Comparison of ENCODE assay signal across 8 cellular contexts in genomic region chr7:38178695-38179344, GRCh38.
A peak's percentile ranks its signal among the peaks of the same experiment; 100 is the strongest.
DNase-seq lines count a peak whose midpoint lies in the region; ATAC-seq lines count a peak whose summit lies in the region.

No MANE protein-coding gene starts in this region.

- peak; percentile 41 for ATAC-seq in GM21723 (IDR thresholded peaks at IDR 0.05; ENCODE audit: unreplicated experiment)
- ATAC-seq in stimulated activated naive B cell treated with anti-CD40 and anti-IgM and Interleukin-4, amounts not matched to agents 10 μg/mL and 1 μg/mL and 100 μg/mL, for 72 hours (replicated peaks) = peak; percentile 54

- peak overlapping the region; percentile 98 for H3K27ac Mint-ChIP-seq in stimulated activated naive B cell treated with anti-CD40 and anti-IgM and Interleukin-4, amounts not matched to agents 10 μg/mL and 1 μg/mL and 100 μg/mL, for 72 hours

- H3K27me3 Mint-ChIP-seq in stimulated activated naive B cell treated with anti-CD40 and anti-IgM and Interleukin-4, amounts not matched to agents 10 μg/mL and 1 μg/mL and 100 μg/mL, for 72 hours = no peaks in the 10 kb centered on the region

- no peaks in the 10 kb centered on the region for H3K36me3 ChIP-seq in iPS-15b (ENCODE audit: control insufficient read depth, insufficient read depth, low read length)

- H3K27me3 ChIP-seq in iPS-15b (ENCODE audit: control insufficient read depth, insufficient read depth, low read length) = no peaks in the 10 kb centered on the region

- H3K9ac ChIP-seq in iPS-15b (ENCODE audit: low read depth, low read length) = peak overlapping the region; percentile 67

- no peaks in the 10 kb centered on the region for H3K9me3 Mint-ChIP-seq in stimulated activated naive B cell treated with anti-CD40 and anti-IgM and Interleukin-4, amounts not matched to agents 10 μg/mL and 1 μg/mL and 100 μg/mL, for 72 hours

- no peaks in the 10 kb centered on the region for H3K4me1 ChIP-seq in iPS-15b (ENCODE audit: control insufficient read depth, insufficient read depth, low read length)

- H3K4me3 Mint-ChIP-seq in stimulated activated naive B cell treated with anti-CD40 and anti-IgM and Interleukin-4, amounts not matched to agents 10 μg/mL and 1 μg/mL and 100 μg/mL, for 72 hours = peak overlapping the region; percentile 89 to 98

- in situ Hi-C loops in KBM-7 (cut with MboI; ENCODE audit: low pct_unique_long_range_greater_than_20kb, low sequenced_read_pairs) = no loop called here

- DNase-seq in DMS79 (lab: John Stamatoyannopoulos, UW) = peak; percentile 32
- no peak for DNase-seq in DMS79 treated with DMSO at 0.1 percent for 48 hours (lab: John Stamatoyannopoulos, UW)
- peak; percentile 57 for DNase-seq in KBM-7
- DNase-seq in amniotic epithelial cell (ENCODE audit: low read depth) = peak; percentile 44
- DNase-seq in stimulated activated naive B cell treated with anti-CD40 and anti-IgM and Interleukin-4, amounts not matched to agents 10 μg/mL and 1 μg/mL and 100 μg/mL, for 72 hours = no peak
- no peak for DNase-seq in NCI-H2196 treated with DMSO at 0.1 percent for 48 hours (lab: John Stamatoyannopoulos, UW; ENCODE audit: unreplicated experiment)

- H3K4me1 Mint-ChIP-seq in stimulated activated naive B cell treated with anti-CD40 and anti-IgM and Interleukin-4, amounts not matched to agents 10 μg/mL and 1 μg/mL and 100 μg/mL, for 72 hours = peaks cover 15 to 40% of the 10 kb centered on the region in 2 donors

- H3K36me3 Mint-ChIP-seq in stimulated activated naive B cell treated with anti-CD40 and anti-IgM and Interleukin-4, amounts not matched to agents 10 μg/mL and 1 μg/mL and 100 μg/mL, for 72 hours = peaks cover 0 to under 1% of the 10 kb centered on the region in 2 donors

- H3K9me3 ChIP-seq in iPS-15b (ENCODE audit: control insufficient read depth, insufficient read depth, low read length) = no peaks in the 10 kb centered on the region

- H3K4me3 ChIP-seq in iPS-15b (ENCODE audit: low read depth, low read length) = peak overlapping the region; percentile 73

Comparison
In these comparisons a context has a peak if more than half of its experiments do, and no peak if none do; other contexts are left out.
1. DNase-seq: peak in DMS79 (single experiment), KBM-7 (single experiment) and amniotic epithelial cell (single experiment); none in DMS79 treated with DMSO at 0.1 percent for 48 hours (single experiment), stimulated activated naive B cell treated with anti-CD40 and anti-IgM and Interleukin-4, amounts not matched to agents 10 μg/mL and 1 μg/mL and 100 μg/mL, for 72 hours (single experiment) and NCI-H2196 treated with DMSO at 0.1 percent for 48 hours (single experiment).